ENCODE assay signal across 8 cellular contexts in genomic region chr4:142984871-142985585, GRCh38.
A peak's percentile ranks its signal among the peaks of the same experiment; 100 is the strongest.
DNase-seq lines count a peak whose midpoint lies in the region; ATAC-seq and TF ChIP-seq lines count a peak whose summit lies in the region.

No MANE protein-coding gene starts in this region.

- BruUV-seq in mammary epithelial cell (replicated peaks; lab: Mats Ljungman, UMichigan) = no TSS peak

- H3K9me3 ChIP-seq in Loucy (ENCODE audit: insufficient read depth, low read depth, low read length) = no peaks in the 10 kb centered on the region
- H3K9me3 ChIP-seq in mammary epithelial cell (replicated peaks; ENCODE audit: insufficient read depth, low read length) = no peaks in the 10 kb centered on the region
- no peaks in the 10 kb centered on the region for H3K9me3 ChIP-seq in mucosa of descending colon

- 19% methylated on average over 2 of the region's 3 CpGs for WGBS in mammary epithelial cell (ENCODE audit: low coverage, missing lambda C conversion rate)

- H3K9me2 ChIP-seq in Loucy (replicated peaks; ENCODE audit: low read depth, low read length) = no peaks in the 10 kb centered on the region

- intact Hi-C loops in mammary epithelial cell (cut with micrococcal nuclease) (loop anchor here (2.0 kb wide), 1 partner anchor 200 kb away; the partner anchor contains the start of gene USP38), mucosa of descending colon (cut with DNase I, micrococcal nuclease) (no loop called here)
- intact Hi-C loops in activated CD8-positive, alpha-beta T cell treated with anti-CD3 and anti-CD28 coated beads for 36 hours (cut with micrococcal nuclease) = no loop called here

- dilution Hi-C loops in mammary epithelial cell (cut with HindIII; ENCODE audit: low sequenced_read_pairs) = no loop called here

- no peaks in the 10 kb centered on the region for H3K36me3 ChIP-seq in Loucy (ENCODE audit: insufficient read depth, low read length)
- H3K36me3 ChIP-seq in mammary epithelial cell (ENCODE audit: insufficient read depth, low read length) = no peaks in the 10 kb centered on the region
- no peaks in the 10 kb centered on the region for H3K36me3 ChIP-seq in mucosa of descending colon (ENCODE audit: low read depth)

- H3F3A ChIP-seq in Loucy (ENCODE audit: low read depth) = no peaks in the 10 kb centered on the region

- H3K4me1 ChIP-seq in Loucy (ENCODE audit: insufficient read depth, low read length, poor library complexity, severe bottlenecking) (no peaks in the 10 kb centered on the region), mammary epithelial cell (ENCODE audit: insufficient read depth, low read length) (no peaks in the 10 kb centered on the region), mucosa of descending colon (ENCODE audit: low read depth) (no peaks in the 10 kb centered on the region)

- H3K36me3 Mint-ChIP-seq in activated CD8-positive, alpha-beta T cell treated with anti-CD3 and anti-CD28 coated beads for 36 hours (ENCODE audit: low read depth) = no peaks in the 10 kb centered on the region

- H3K4me3 ChIP-seq in Loucy (ENCODE audit: low read length, poor library complexity, severe bottlenecking) (no peak overlapping the region), mammary epithelial cell (replicated peaks in 1 of 3; ENCODE audit: insufficient read depth in 1 of 3, low read depth in 2 of 3, low read length in 3 of 3) (no peak overlapping the region), mucosa of descending colon (no peak overlapping the region)

- DNase-seq in EH (ENCODE audit: low read depth) (peak; percentile 29), mammary epithelial cell (peak; percentile 16), mucosa of descending colon (peak in 1 of 3 donors; percentile 31), NCI-H187 treated with DMSO at 0.1 percent for 48 hours (lab: John Stamatoyannopoulos, UW) (no peak), NCI-H1105 (lab: John Stamatoyannopoulos, UW) (no peak)
- DNase-seq in activated CD8-positive, alpha-beta T cell treated with anti-CD3 and anti-CD28 coated beads for 36 hours = no peak

- H3K4me2 ChIP-seq in Loucy (ENCODE audit: low read depth, low read length, poor library complexity, severe bottlenecking) (no peak overlapping the region), mammary epithelial cell (ENCODE audit: insufficient read depth, low read depth, low read length) (no peak overlapping the region)

- H3K9me3 Mint-ChIP-seq in activated CD8-positive, alpha-beta T cell treated with anti-CD3 and anti-CD28 coated beads for 36 hours = no peaks in the 10 kb centered on the region

- no peak overlapping the region for H3K27ac Mint-ChIP-seq in activated CD8-positive, alpha-beta T cell treated with anti-CD3 and anti-CD28 coated beads for 36 hours

- peaks cover 1% of the 10 kb centered on the region for H3K27me3 Mint-ChIP-seq in activated CD8-positive, alpha-beta T cell treated with anti-CD3 and anti-CD28 coated beads for 36 hours

- TF ChIP-seq CTCF in Loucy (conservative IDR thresholded peaks at IDR 0.05; ENCODE audit: low read length) = peak; percentile 55
- peak; percentile 44 to 59 for TF ChIP-seq CTCF in mammary epithelial cell (conservative IDR thresholded peaks at IDR 0.05 in 1 of 2, IDR thresholded peaks at IDR 0.05 in 1 of 2; ENCODE audit: extremely low read depth in 1 of 2, insufficient read depth in 1 of 2, low read depth in 1 of 2, low read length in 2 of 2)
- TF ChIP-seq CTCF in mucosa of descending colon (IDR thresholded peaks at IDR 0.05) = no peak
- no peak for TF ChIP-seq CTCF in activated CD8-positive, alpha-beta T cell treated with anti-CD3 and anti-CD28 coated beads for 36 hours (IDR thresholded peaks at IDR 0.05)

- no peaks in the 10 kb centered on the region for H3K27me3 ChIP-seq in Loucy (ENCODE audit: insufficient read depth, low read length, poor library complexity, severe bottlenecking)
- H3K27me3 ChIP-seq in mammary epithelial cell (ENCODE audit: insufficient read depth, low read length) = peaks cover 11% of the 10 kb centered on the region

- H3K4me3 Mint-ChIP-seq in activated CD8-positive, alpha-beta T cell treated with anti-CD3 and anti-CD28 coated beads for 36 hours = no peak overlapping the region

- no peaks in the 10 kb centered on the region for H3K4me1 Mint-ChIP-seq in activated CD8-positive, alpha-beta T cell treated with anti-CD3 and anti-CD28 coated beads for 36 hours (ENCODE audit: low read depth)

- ATAC-seq in mucosa of descending colon (peak; percentile 68), HG03139 (IDR thresholded peaks at IDR 0.05; ENCODE audit: unreplicated experiment) (no peak)
- ATAC-seq in activated CD8-positive, alpha-beta T cell treated with anti-CD3 and anti-CD28 coated beads for 36 hours = no peak

- H3K79me2 ChIP-seq in Loucy (ENCODE audit: insufficient read depth, low read length) = no peaks in the 10 kb centered on the region
- H3K79me2 ChIP-seq in mammary epithelial cell (ENCODE audit: insufficient read depth, low read length) = no peaks in the 10 kb centered on the region

- no peaks in the 10 kb centered on the region for H4K20me1 ChIP-seq in Loucy (ENCODE audit: insufficient read depth, low read length, poor library complexity, severe bottlenecking)
- no peaks in the 10 kb centered on the region for H4K20me1 ChIP-seq in mammary epithelial cell (ENCODE audit: insufficient read depth, low read length)

- H3K9ac ChIP-seq in Loucy (ENCODE audit: low read depth, low read length, poor library complexity, severe bottlenecking) (no peak overlapping the region), mammary epithelial cell (ENCODE audit: insufficient read depth, low read length) (no peak overlapping the region)

- H2AFZ ChIP-seq in Loucy (ENCODE audit: low read length) = no peak overlapping the region
- H2AFZ ChIP-seq in mammary epithelial cell (ENCODE audit: low read depth, low read length) = no peak overlapping the region

- H3K27ac ChIP-seq in mammary epithelial cell (ENCODE audit: insufficient read depth, low read depth, low read length) = no peak overlapping the region

- CTCF ChIA-PET in mammary epithelial cell (lab: Charles Lee; ENCODE audit: low non-redundant PET) = interaction anchor here (0.5 to 0.6 kb wide), 7 partner anchors 42 to 1667 kb away, joined by 3 to 9 read pairs (median 5); no protein-coding TSS in a partner anchor
- CTCF ChIA-PET in activated CD8-positive, alpha-beta T cell treated with anti-CD3 and anti-CD28 coated beads for 36 hours (lab: Charles Lee) = no interaction called here

- in situ Hi-C loops in mammary epithelial cell (cut with MboI; ENCODE audit: low sequenced_read_pairs in 2 of 2) = loop anchor here in 1 of 2 donors (25.0 kb wide), 1 partner anchor 502 kb away; no protein-coding TSS in a partner anchor

- POLR2A ChIA-PET in activated CD8-positive, alpha-beta T cell treated with anti-CD3 and anti-CD28 coated beads for 36 hours (lab: Charles Lee) = interaction anchor here (0.5 to 0.7 kb wide), 2 partner anchors 1409 to 1637 kb away, joined by 3 read pairs; no protein-coding TSS in a partner anchor

Comparison
In these comparisons a context has a peak if more than half of its experiments do, and no peak if none do; other contexts are left out.
1. DNase-seq: peak in EH (single experiment) and mammary epithelial cell (single experiment); none in NCI-H187 treated with DMSO at 0.1 percent for 48 hours (single experiment), NCI-H1105 (single experiment) and activated CD8-positive, alpha-beta T cell treated with anti-CD3 and anti-CD28 coated beads for 36 hours (single experiment).
2. CTCF ChIP-seq: peak in Loucy (single experiment) and mammary epithelial cell (2 of 2); none in mucosa of descending colon (single experiment) and activated CD8-positive, alpha-beta T cell treated with anti-CD3 and anti-CD28 coated beads for 36 hours (single experiment).